In genomic region chr2:117712686-117713085, GRCh38 we compare ENCODE assay signal across 34 cellular contexts.
"Had no signal": no experiment of that assay in that cellular context is flagged by ENCODE, and none has a peak within 500 bp of the region (broad histone marks: within the 10 kb centered on the region; RNA-seq: fewer than 3 reads in every experiment).

No MANE protein-coding gene starts in this region.

- H3K27ac Mint-ChIP-seq: activated B cell treated with CpG ODN at 0.5 μM for 24 hours; activated CD4-positive, alpha-beta memory T cell treated with anti-CD3 and anti-CD28 coated beads, Interleukin-2, amount 10 ng/mL, durations not matched to agents 7 days and 5 days; activated CD4-positive, alpha-beta T cell treated with anti-CD3 and anti-CD28 coated beads, Interleukin-2, amount 10 ng/mL, durations not matched to agents 7 days and 5 days; activated CD8-positive, alpha-beta memory T cell treated with anti-CD3 and anti-CD28 coated beads, Interleukin-2, amount 10 ng/mL, durations not matched to agents 7 days and 5 days; activated CD8-positive, alpha-beta T cell treated with anti-CD3 and anti-CD28 coated beads, Interleukin-2, amount 10 ng/mL, durations not matched to agents 7 days and 5 days; activated naive CD4-positive, alpha-beta T cell treated with anti-CD3 and anti-CD28 coated beads, Interleukin-2, amount 10 ng/mL, durations not matched to agents 7 days and 5 days; activated naive CD4-positive, alpha-beta T cell treated with anti-CD3 and anti-CD28 coated beads, Interleukin-2, amount 50 U/mL, for 24 hours; activated naive CD8-positive, alpha-beta T cell; activated naive CD8-positive, alpha-beta T cell treated with anti-CD3 and anti-CD28 coated beads, Interleukin-2, amount 50 U/mL, for 24 hours; activated T-cell treated with anti-CD3 and anti-CD28 coated beads, Interleukin-2, amount 50 U/mL, for 24 hours; activated T-helper 2 cell treated with anti-CD3 and anti-CD28 coated beads, Interferon-gamma antibody, Interleukin-2, Interleukin-4, amounts not matched to agents 10 μg/mL and 5 μg/mL and 100 μg/mL, durations not matched to agents 14 hours and 24 hours and 36 hours; brain; T-helper 1 cell treated with Interleukin-12 subunit alpha and Interleukin-12 subunit beta and Interleukin-4 antibody, amounts not matched to agents 30 μg/mL and 1 μg/mL, for 36 hours; T-helper 2 cell treated with Interferon-gamma antibody and Interleukin-4, amounts not matched to agents 5 μg/mL and 100 μg/mL, for 36 hours had no signal

- ATAC-seq: activated CD8-positive, alpha-beta memory T cell treated with anti-CD3 and anti-CD28 coated beads, Interleukin-2, amount 10 ng/mL, durations not matched to agents 7 days and 5 days; activated CD8-positive, alpha-beta T cell treated with anti-CD3 and anti-CD28 coated beads, Interleukin-2, amount 10 ng/mL, durations not matched to agents 7 days and 5 days; activated naive CD8-positive, alpha-beta T cell treated with anti-CD3 and anti-CD28 coated beads, Interleukin-2, amount 50 U/mL, for 24 hours had no signal

- H3K36me3 ChIP-seq: ascending aorta, cardiac muscle cell had no signal

- DNase-seq: activated B cell treated with CpG ODN at 0.5 μM for 24 hours; activated CD4-positive, alpha-beta memory T cell treated with anti-CD3 and anti-CD28 coated beads, Interleukin-2, amount 10 ng/mL, durations not matched to agents 7 days and 5 days; activated CD4-positive, alpha-beta T cell treated with anti-CD3 and anti-CD28 coated beads for 4 hours; activated CD4-positive, alpha-beta T cell treated with anti-CD3 and anti-CD28 coated beads, Interleukin-2, amount 10 ng/mL, durations not matched to agents 7 days and 5 days; activated CD4-positive, alpha-beta T cell treated with anti-CD3 and anti-CD28 coated beads, Interleukin-2, amount 50 U/mL, for 48 hours; activated CD4-positive, CD25-positive, alpha-beta regulatory T cell treated with anti-CD3 and anti-CD28 coated beads, Interleukin-2, amount 50 U/mL, for 72 hours; activated CD8-positive, alpha-beta memory T cell treated with anti-CD3 and anti-CD28 coated beads for 24 hours; activated CD8-positive, alpha-beta memory T cell treated with anti-CD3 and anti-CD28 coated beads, Interleukin-2, amount 10 ng/mL, durations not matched to agents 7 days and 5 days; activated CD8-positive, alpha-beta memory T cell treated with anti-CD3 and anti-CD28 coated beads, Interleukin-2, amount 50 U/mL, for 48 hours; activated CD8-positive, alpha-beta T cell treated with anti-CD3 and anti-CD28 coated beads, Interleukin-2, amount 10 ng/mL, durations not matched to agents 7 days and 5 days; activated effector memory CD4-positive, alpha-beta T cell treated with Interleukin-2 at 50 U/mL for 16 hours; activated gamma-delta T cell; activated naive CD4-positive, alpha-beta T cell treated with anti-CD3 and anti-CD28 coated beads, Interleukin-2, amount 10 ng/mL, durations not matched to agents 7 days and 5 days; activated naive CD4-positive, alpha-beta T cell treated with Interleukin-2 at 50 U/mL for 16 hours; activated naive CD8-positive, alpha-beta T cell treated with anti-CD3 and anti-CD28 coated beads, Interleukin-2, amount 50 U/mL, for 24 hours; activated T-cell treated with anti-CD3 and anti-CD28 coated beads, Interleukin-2, amount 50 U/mL, for 24 hours; activated T-cell treated with anti-CD3 and anti-CD28 coated beads, Interleukin-2, amount 50 U/mL, for 48 hours; amygdala; anterior cingulate cortex; central memory CD4-positive, alpha-beta T cell; cerebellar nuclear complex; SW 1271; T-helper 1 cell; T-helper 2 cell; T-helper 9 cell had no signal

- H3K36me3 Mint-ChIP-seq: activated CD8-positive, alpha-beta memory T cell treated with anti-CD3 and anti-CD28 coated beads, Interleukin-2, amount 10 ng/mL, durations not matched to agents 7 days and 5 days; activated naive CD4-positive, alpha-beta T cell treated with anti-CD3 and anti-CD28 coated beads, Interleukin-2, amount 10 ng/mL, durations not matched to agents 7 days and 5 days; activated naive CD4-positive, alpha-beta T cell treated with anti-CD3 and anti-CD28 coated beads, Interleukin-2, amount 50 U/mL, for 24 hours; activated naive CD8-positive, alpha-beta T cell; brain had no signal

- H3K4me3 Mint-ChIP-seq: activated B cell treated with CpG ODN at 0.5 μM for 24 hours; activated CD4-positive, alpha-beta memory T cell treated with anti-CD3 and anti-CD28 coated beads, Interleukin-2, amount 10 ng/mL, durations not matched to agents 7 days and 5 days; activated CD4-positive, alpha-beta T cell treated with anti-CD3 and anti-CD28 coated beads, Interleukin-2, amount 10 ng/mL, durations not matched to agents 7 days and 5 days; activated CD8-positive, alpha-beta memory T cell treated with anti-CD3 and anti-CD28 coated beads, Interleukin-2, amount 10 ng/mL, durations not matched to agents 7 days and 5 days; activated CD8-positive, alpha-beta T cell treated with anti-CD3 and anti-CD28 coated beads, Interleukin-2, amount 10 ng/mL, durations not matched to agents 7 days and 5 days; activated naive CD4-positive, alpha-beta T cell treated with anti-CD3 and anti-CD28 coated beads, Interleukin-2, amount 10 ng/mL, durations not matched to agents 7 days and 5 days; activated naive CD4-positive, alpha-beta T cell treated with anti-CD3 and anti-CD28 coated beads, Interleukin-2, amount 50 U/mL, for 24 hours; activated naive CD8-positive, alpha-beta T cell; activated naive CD8-positive, alpha-beta T cell treated with anti-CD3 and anti-CD28 coated beads, Interleukin-2, amount 50 U/mL, for 24 hours; activated T-cell treated with anti-CD3 and anti-CD28 coated beads, Interleukin-2, amount 50 U/mL, for 24 hours; brain; T-helper 1 cell treated with Interleukin-12 subunit alpha and Interleukin-12 subunit beta and Interleukin-4 antibody, amounts not matched to agents 30 μg/mL and 1 μg/mL, for 36 hours; T-helper 2 cell treated with Interferon-gamma antibody and Interleukin-4, amounts not matched to agents 5 μg/mL and 100 μg/mL, for 36 hours had no signal

- H3K4me3 ChIP-seq: ascending aorta, cardiac muscle cell had no signal

- H3K27ac ChIP-seq: ascending aorta, cardiac muscle cell, VCaP had no signal

- H3K9me3 ChIP-seq: ascending aorta had no signal

- H3K27me3 ChIP-seq: ascending aorta, cardiac muscle cell had no signal

- H3K9me3 Mint-ChIP-seq: activated CD4-positive, alpha-beta memory T cell treated with anti-CD3 and anti-CD28 coated beads, Interleukin-2, amount 10 ng/mL, durations not matched to agents 7 days and 5 days; activated CD4-positive, alpha-beta T cell treated with anti-CD3 and anti-CD28 coated beads, Interleukin-2, amount 10 ng/mL, durations not matched to agents 7 days and 5 days; activated T-cell treated with anti-CD3 and anti-CD28 coated beads, Interleukin-2, amount 50 U/mL, for 24 hours; T-helper 1 cell treated with Interleukin-12 subunit alpha and Interleukin-12 subunit beta and Interleukin-4 antibody, amounts not matched to agents 30 μg/mL and 1 μg/mL, for 36 hours; T-helper 2 cell treated with Interferon-gamma antibody and Interleukin-4, amounts not matched to agents 5 μg/mL and 100 μg/mL, for 36 hours had no signal

- H3K27me3 Mint-ChIP-seq: activated CD4-positive, alpha-beta memory T cell treated with anti-CD3 and anti-CD28 coated beads, Interleukin-2, amount 10 ng/mL, durations not matched to agents 7 days and 5 days; activated CD8-positive, alpha-beta memory T cell treated with anti-CD3 and anti-CD28 coated beads, Interleukin-2, amount 10 ng/mL, durations not matched to agents 7 days and 5 days; activated naive CD4-positive, alpha-beta T cell treated with anti-CD3 and anti-CD28 coated beads, Interleukin-2, amount 10 ng/mL, durations not matched to agents 7 days and 5 days; activated naive CD4-positive, alpha-beta T cell treated with anti-CD3 and anti-CD28 coated beads, Interleukin-2, amount 50 U/mL, for 24 hours; activated T-cell treated with anti-CD3 and anti-CD28 coated beads, Interleukin-2, amount 50 U/mL, for 24 hours had no signal

- H3K4me1 Mint-ChIP-seq: activated B cell treated with CpG ODN at 0.5 μM for 24 hours; activated CD4-positive, alpha-beta memory T cell treated with anti-CD3 and anti-CD28 coated beads, Interleukin-2, amount 10 ng/mL, durations not matched to agents 7 days and 5 days; activated CD4-positive, alpha-beta T cell treated with anti-CD3 and anti-CD28 coated beads, Interleukin-2, amount 10 ng/mL, durations not matched to agents 7 days and 5 days; activated CD8-positive, alpha-beta memory T cell treated with anti-CD3 and anti-CD28 coated beads, Interleukin-2, amount 10 ng/mL, durations not matched to agents 7 days and 5 days; activated naive CD4-positive, alpha-beta T cell treated with anti-CD3 and anti-CD28 coated beads, Interleukin-2, amount 10 ng/mL, durations not matched to agents 7 days and 5 days; activated naive CD4-positive, alpha-beta T cell treated with anti-CD3 and anti-CD28 coated beads, Interleukin-2, amount 50 U/mL, for 24 hours; activated naive CD8-positive, alpha-beta T cell treated with anti-CD3 and anti-CD28 coated beads, Interleukin-2, amount 50 U/mL, for 24 hours had no signal

- H3K4me1 ChIP-seq: ascending aorta had no signal
